ENCODE assay signal across 18 cellular contexts in the genomic region with DNA sequence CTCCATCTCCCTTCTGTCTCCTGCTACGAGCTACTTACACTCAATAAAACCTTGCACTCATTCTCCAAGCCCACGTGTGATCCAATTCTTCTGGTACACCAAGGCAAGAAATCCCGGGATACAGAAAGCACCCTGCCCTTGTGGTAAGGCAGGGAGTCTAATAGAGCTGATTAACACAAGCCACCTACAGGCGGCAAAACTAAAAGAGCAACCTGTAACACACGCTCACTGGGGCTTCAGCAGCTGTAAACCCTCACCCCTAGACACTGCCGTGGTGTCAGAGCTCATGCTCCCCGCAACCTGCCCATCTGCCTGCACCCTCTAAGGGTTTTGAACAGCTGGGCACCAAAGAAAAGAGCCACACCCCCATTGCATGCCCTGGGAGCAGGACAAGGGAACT.
A peak's percentile ranks its signal among the peaks of the same experiment; 100 is the strongest.
DNase-seq lines count a peak whose midpoint lies in the region; ATAC-seq and TF ChIP-seq lines count a peak whose summit lies in the region.
"Had no signal": no experiment of that assay in that cellular context is flagged by ENCODE, and none has a peak within 500 bp of the region (broad histone marks: within the 10 kb centered on the region; RNA-seq: fewer than 3 reads in every experiment).

No MANE protein-coding gene starts in this region.

- H3K27me3 ChIP-seq in H9 (ENCODE audit: insufficient read depth, low read length) (no peaks in the 10 kb centered on the region), colonic mucosa (no peaks in the 10 kb centered on the region)
- H3K27me3 ChIP-seq: BE2C had no signal

- H4K91ac ChIP-seq in H9 (ENCODE audit: insufficient read length, low read depth, low read length): no peak overlapping the region

- H3K36me3 ChIP-seq in colonic mucosa: no peaks in the 10 kb centered on the region
- H3K36me3 ChIP-seq: BE2C had no signal

- POLR2A ChIA-PET in WTC11 (lab: Charles Lee): no interaction called here
- POLR2A ChIA-PET in T-cell (lab: Charles Lee): no interaction called here

- TF ChIP-seq CTCF in GM12865 (IDR thresholded peaks at IDR 0.05; ENCODE audit: insufficient read depth, low read depth, low read length, missing control alignments) (no peak), H9 (conservative IDR thresholded peaks at IDR 0.05) (peak; percentile 42; the same call in 2 of the 3 replicates), WTC11 (IDR thresholded peaks at IDR 0.05) (no peak), neural crest cell (conservative IDR thresholded peaks at IDR 0.05) (no peak), colonic mucosa (IDR thresholded peaks at IDR 0.05) (no peak)

- no peaks in the 10 kb centered on the region for H3K27me3 Mint-ChIP-seq in H9 (ENCODE audit: low read depth)
- H3K27me3 Mint-ChIP-seq in WTC11 (ENCODE audit: low read depth): no peaks in the 10 kb centered on the region
- H3K27me3 Mint-ChIP-seq in neural crest cell (ENCODE audit: low read depth): peaks cover 3% of the 10 kb centered on the region
- H3K27me3 Mint-ChIP-seq in T-cell: no peaks in the 10 kb centered on the region
- H3K27me3 Mint-ChIP-seq: CD4-positive, alpha-beta memory T cell had no signal

- no peak overlapping the region for H3T11ph ChIP-seq in H9 (ENCODE audit: low read length)

- H3K27ac ChIP-seq in H9 (ENCODE audit: insufficient read length, low read depth, low read length) (no peak overlapping the region), colonic mucosa (no peak overlapping the region)
- H3K27ac ChIP-seq: A549, C4-2B, HL-60 had no signal

- peaks cover 5 to 10% of the 10 kb centered on the region in 2 experiments for H3K9me3 Mint-ChIP-seq in H9
- peaks cover 7% of the 10 kb centered on the region for H3K9me3 Mint-ChIP-seq in WTC11
- H3K9me3 Mint-ChIP-seq in neural crest cell: peaks cover 5% of the 10 kb centered on the region
- H3K9me3 Mint-ChIP-seq in T-cell: no peaks in the 10 kb centered on the region
- H3K9me3 Mint-ChIP-seq: HFFc6 had no signal

- H3K4me1 ChIP-seq in H9 (ENCODE audit: insufficient read depth, low read length) (peaks cover 5% of the 10 kb centered on the region; the same call in 1 of the 2 replicates), colonic mucosa (no peaks in the 10 kb centered on the region)
- H3K4me1 ChIP-seq: A549 had no signal

- H2BK20ac ChIP-seq in H9 (ENCODE audit: low read depth, low read length, poor library complexity, severe bottlenecking): no peak overlapping the region

- H3K36me3 Mint-ChIP-seq in H9 (ENCODE audit: insufficient read depth in 1 of 3, low read depth in 3 of 3) (peaks cover 27 to 57% (median 48%) of the 10 kb centered on the region in 3 experiments), WTC11 (peaks cover 22% of the 10 kb centered on the region), neural crest cell (ENCODE audit: low read depth) (peaks cover 2% of the 10 kb centered on the region), T-cell (no peaks in the 10 kb centered on the region)
- H3K36me3 Mint-ChIP-seq: CD4-positive, alpha-beta memory T cell had no signal

- no peak overlapping the region for H2BK120ac ChIP-seq in H9 (ENCODE audit: low read depth, low read length, poor library complexity, severe bottlenecking)

- H3K9me3 ChIP-seq in H9 (ENCODE audit: control insufficient read depth, low read depth, low read length) (no peaks in the 10 kb centered on the region), colonic mucosa (no peaks in the 10 kb centered on the region)
- H3K9me3 ChIP-seq: A549, BE2C had no signal

- no peak overlapping the region for H2BK15ac ChIP-seq in H9 (ENCODE audit: low read depth, low read length)

- H4K20me1 ChIP-seq in H9 (ENCODE audit: control insufficient read depth, insufficient read depth, insufficient read length): no peaks in the 10 kb centered on the region

- no peak overlapping the region for H2AFZ ChIP-seq in H9 (ENCODE audit: low read length)

- H3K14ac ChIP-seq in H9 (ENCODE audit: insufficient read depth, low read length): no peak overlapping the region

- no peak overlapping the region for H2BK5ac ChIP-seq in H9 (ENCODE audit: insufficient read length, low read length)

- no peak overlapping the region for H3K4ac ChIP-seq in H9 (ENCODE audit: low read depth, low read length)

- ATAC-seq in WTC11 (peak; percentile 84), T-cell (replicated peaks in 1 of 4) (no peak)
- ATAC-seq: A549 had no signal

- CTCF ChIA-PET in WTC11 (lab: Charles Lee): interaction anchor here (1.7 kb wide), 1 partner anchor 73 kb away, joined by 3 read pairs; no protein-coding TSS in a partner anchor
- CTCF ChIA-PET in T-cell (lab: Charles Lee): no interaction called here

- H3K9ac ChIP-seq in H9 (ENCODE audit: extremely low read depth, insufficient read length, low read length): no peak overlapping the region
- no peak overlapping the region for H3K9ac ChIP-seq in colonic mucosa (ENCODE audit: low read depth in 2 of 2, low read length in 2 of 2)

- H3K4me3 Mint-ChIP-seq in H9 (no peak overlapping the region), WTC11 (no peak overlapping the region), neural crest cell (no peak overlapping the region), T-cell (no peak overlapping the region)
- H3K4me3 Mint-ChIP-seq: CD4-positive, alpha-beta memory T cell; HFFc6 had no signal

- DNase-seq in GM12865 (ENCODE audit: low read depth) (peak; percentile 3), H9 (peak; percentile 42), WTC11 (ENCODE audit: low spot score) (peak; percentile 11), neural crest cell (ENCODE audit: low read depth, low spot score) (no peak), colonic mucosa (no peak), nucleus accumbens (lab: John Stamatoyannopoulos, UW) (no peak), T-cell (no peak)
- DNase-seq: BE2C; CD4-positive, alpha-beta memory T cell; DMS79; EL; GOT3; HCEC 1CT; HFFc6; IMR-90 had no signal

- H3K79me1 ChIP-seq in H9 (ENCODE audit: insufficient read depth, low read depth, low read length, poor library complexity, severe bottlenecking): no peaks in the 10 kb centered on the region

- no peak overlapping the region for H4K8ac ChIP-seq in H9 (replicated peaks; ENCODE audit: insufficient read length, low read depth, low read length)

- no peak overlapping the region for H3K23ac ChIP-seq in H9 (ENCODE audit: insufficient read length, low read depth, low read length)

- no peak overlapping the region for H2BK12ac ChIP-seq in H9 (ENCODE audit: insufficient read length, low read depth, low read length)

- H3K4me3 ChIP-seq in GM12865 (ENCODE audit: low read depth, low read length): no peak overlapping the region
- no peak overlapping the region for H3K4me3 ChIP-seq in colonic mucosa
- H3K4me3 ChIP-seq: A549 had no signal

- peaks cover 25 to 26% of the 10 kb centered on the region in 2 experiments for H3K4me1 Mint-ChIP-seq in H9
- H3K4me1 Mint-ChIP-seq in WTC11: peaks cover 6% of the 10 kb centered on the region; the same call in 1 of the 2 replicates
- H3K4me1 Mint-ChIP-seq in neural crest cell: no peaks in the 10 kb centered on the region
- no peaks in the 10 kb centered on the region for H3K4me1 Mint-ChIP-seq in T-cell
- H3K4me1 Mint-ChIP-seq: CD4-positive, alpha-beta memory T cell had no signal

- no CpG with 5 or more reads among the region's 7 CpGs for WGBS in H9 (ENCODE audit: extremely low coverage, insufficient read length, low lambda C conversion rate)

- no peak overlapping the region for H3K56ac ChIP-seq in H9 (ENCODE audit: insufficient read length, low read depth, low read length)

- no peaks in the 10 kb centered on the region for H3K79me2 ChIP-seq in H9 (ENCODE audit: insufficient read depth, low read length)

- intact Hi-C loops in colonic mucosa (cut with DNase I): no loop called here

- H3K18ac ChIP-seq in H9 (ENCODE audit: insufficient read length, low read depth, low read length): no peak overlapping the region

- no peaks in the 10 kb centered on the region for H3K23me2 ChIP-seq in H9 (ENCODE audit: insufficient read length, low read depth, low read length, poor library complexity, severe bottlenecking)

- no peak overlapping the region for H4K5ac ChIP-seq in H9 (ENCODE audit: insufficient read length, low read depth, low read length)

- peak overlapping the region in 2 of 3 experiments; percentile 36 to 79; a peak in 4 of 7 replicates for H3K27ac Mint-ChIP-seq in H9
- peak overlapping the region; percentile 92; the same call in 1 of the 2 replicates for H3K27ac Mint-ChIP-seq in WTC11
- peak overlapping the region; percentile 43 for H3K27ac Mint-ChIP-seq in neural crest cell (ENCODE audit: unreplicated experiment)
- no peak overlapping the region for H3K27ac Mint-ChIP-seq in T-cell
- H3K27ac Mint-ChIP-seq: CD4-positive, alpha-beta memory T cell; HFFc6 had no signal

- H2AK5ac ChIP-seq in H9 (ENCODE audit: insufficient read length, low read length): no peak overlapping the region

- no peak overlapping the region for H3K4me2 ChIP-seq in H9 (ENCODE audit: insufficient read depth, insufficient read length, low read length)
- H3K4me2 ChIP-seq: A549 had no signal

TF ChIP-seq in WTC11, 78 proteins besides CTCF, POLR2A, EP300 and RAD21 (continues in another document):
- no peak for TF ChIP-seq IRF2 (CRISPR knock-in tag; IDR thresholded peaks at IDR 0.05; ENCODE audit: borderline replicate concordance, low read depth)
- TF ChIP-seq MXD4 (CRISPR knock-in tag; IDR thresholded peaks at IDR 0.05; ENCODE audit: borderline replicate concordance): no peak
- TF ChIP-seq, protein P1, sequence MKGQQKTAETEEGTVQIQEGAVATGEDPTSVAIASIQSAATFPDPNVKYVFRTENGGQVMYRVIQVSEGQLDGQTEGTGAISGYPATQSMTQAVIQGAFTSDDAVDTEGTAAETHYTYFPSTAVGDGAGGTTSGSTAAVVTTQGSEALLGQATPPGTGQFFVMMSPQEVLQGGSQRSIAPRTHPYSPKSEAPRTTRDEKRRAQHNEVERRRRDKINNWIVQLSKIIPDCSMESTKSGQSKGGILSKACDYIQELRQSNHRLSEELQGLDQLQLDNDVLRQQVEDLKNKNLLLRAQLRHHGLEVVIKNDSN (CRISPR knock-in tag; IDR thresholded peaks at IDR 0.05): no peak
- no peak for TF ChIP-seq SP1 (CRISPR knock-in tag; conservative IDR thresholded peaks at IDR 0.05)
- TF ChIP-seq, protein P2, sequence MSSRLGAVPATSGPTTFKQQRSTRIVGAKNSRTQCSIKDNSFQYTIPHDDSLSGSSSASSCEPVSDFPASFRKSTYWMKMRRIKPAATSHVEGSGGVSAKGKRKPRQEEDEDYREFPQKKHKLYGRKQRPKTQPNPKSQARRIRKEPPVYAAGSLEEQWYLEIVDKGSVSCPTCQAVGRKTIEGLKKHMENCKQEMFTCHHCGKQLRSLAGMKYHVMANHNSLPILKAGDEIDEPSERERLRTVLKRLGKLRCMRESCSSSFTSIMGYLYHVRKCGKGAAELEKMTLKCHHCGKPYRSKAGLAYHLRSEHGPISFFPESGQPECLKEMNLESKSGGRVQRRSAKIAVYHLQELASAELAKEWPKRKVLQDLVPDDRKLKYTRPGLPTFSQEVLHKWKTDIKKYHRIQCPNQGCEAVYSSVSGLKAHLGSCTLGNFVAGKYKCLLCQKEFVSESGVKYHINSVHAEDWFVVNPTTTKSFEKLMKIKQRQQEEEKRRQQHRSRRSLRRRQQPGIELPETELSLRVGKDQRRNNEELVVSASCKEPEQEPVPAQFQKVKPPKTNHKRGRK (CRISPR knock-in tag; IDR thresholded peaks at IDR 0.05; ENCODE audit: borderline replicate concordance): no peak
- no peak for TF ChIP-seq TEAD4 (CRISPR knock-in tag; IDR thresholded peaks at IDR 0.05)

Comparison
In these comparisons a context has a peak if more than half of its experiments do, and no peak if none do; other contexts are left out.
1. DNase-seq: peak in GM12865 (single experiment), H9 (single experiment) and WTC11 (single experiment); none in neural crest cell (single experiment), colonic mucosa (single experiment), nucleus accumbens (0 of 56) and T-cell (0 of 34).
2. H3K27ac Mint-ChIP-seq: peak in H9 (2 of 3), WTC11 (single experiment) and neural crest cell (single experiment); none in T-cell (0 of 2).